In the genomic region with DNA sequence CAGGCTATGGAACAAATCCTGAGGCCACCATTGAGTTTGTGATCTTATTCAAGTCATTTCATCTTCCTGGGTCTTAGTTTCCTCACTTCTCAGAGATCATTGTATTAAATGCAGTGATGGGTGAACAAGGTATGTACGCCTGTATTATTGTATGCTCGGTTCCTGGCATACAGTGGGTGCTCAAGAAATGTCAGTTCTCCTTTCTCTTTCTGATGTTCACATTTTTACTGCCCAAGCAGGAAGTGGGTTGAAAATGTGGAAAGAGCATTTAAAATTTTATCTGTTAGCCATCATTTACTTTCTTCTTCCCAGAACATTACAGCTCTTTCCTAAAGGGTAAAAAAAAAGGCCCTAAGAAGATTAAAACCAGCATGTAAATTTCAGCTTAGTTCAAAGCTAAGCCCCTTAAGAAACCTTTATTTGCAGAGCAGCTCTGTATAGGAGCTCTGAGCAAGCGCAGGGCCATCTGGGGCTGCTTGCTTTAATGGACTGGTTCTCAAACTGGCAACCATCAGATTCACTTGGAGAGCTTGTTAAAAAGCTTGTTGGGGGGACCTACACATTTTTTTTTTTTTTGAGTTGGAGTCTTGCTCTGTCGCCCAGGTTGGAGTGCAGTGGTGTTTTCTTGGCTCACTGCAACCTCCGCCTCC, we compare ENCODE assay signal across 20 cellular contexts.
A peak's percentile ranks its signal among the peaks of the same experiment; 100 is the strongest.
DNase-seq lines count a peak whose midpoint lies in the region; ATAC-seq, FAIRE-seq and TF ChIP-seq lines count a peak whose summit lies in the region.
"Had no signal": no experiment of that assay in that cellular context is flagged by ENCODE, and none has a peak within 500 bp of the region (broad histone marks: within the 10 kb centered on the region; RNA-seq: fewer than 3 reads in every experiment).

No MANE protein-coding gene starts in this region.

- no peaks in the 10 kb centered on the region for H3K9me1 ChIP-seq in K562 (ENCODE audit: control insufficient read depth, insufficient read depth, low read length)

- no peaks in the 10 kb centered on the region for H3K79me2 ChIP-seq in K562 (ENCODE audit: control insufficient read depth, insufficient read depth, low read length)

- no peaks in the 10 kb centered on the region for H4K20me1 ChIP-seq in K562 (replicated peaks; ENCODE audit: control insufficient read depth, insufficient read depth, low read length)

- POLR2A ChIA-PET in K562 (lab: Yijun Ruan, JAX), result interaction anchor here (0.6 kb wide), 1 partner anchor 250 kb away, joined by 3 read pairs; no protein-coding TSS in a partner anchor

- H3K9ac ChIP-seq in K562 (ENCODE audit: insufficient read depth in 1 of 2, low read depth in 2 of 2, low read length in 2 of 2), result no peak overlapping the region

- H3K36me3 ChIP-seq in K562 (ENCODE audit: control insufficient read depth, insufficient read depth, low read length), result no peaks in the 10 kb centered on the region
- H3K36me3 ChIP-seq: prostate gland had no signal

- H3K4me3 Mint-ChIP-seq in chondrocyte (ENCODE audit: unreplicated experiment), result no peak overlapping the region
- H3K4me3 Mint-ChIP-seq: activated B cell treated with CpG ODN at 0.5 μM for 24 hours; effector memory CD8-positive, alpha-beta T cell; nephron had no signal

- WGBS in K562 (ENCODE audit: insufficient coverage, low coverage, missing lambda C conversion rate), result 66% methylated on average over 3 of the region's 5 CpGs

- H2AFZ ChIP-seq in K562 (ENCODE audit: low read depth, low read length), result peak overlapping the region; percentile 27; the same call in 1 of the 2 replicates

- peaks cover 7 to 21% of the 10 kb centered on the region in 2 experiments; a peak in 3 of 5 replicates for H3K4me1 ChIP-seq in K562 (replicated peaks in 1 of 2; ENCODE audit: control insufficient read depth in 2 of 2, insufficient read depth in 2 of 2, low read length in 2 of 2)
- H3K4me1 ChIP-seq: prostate gland had no signal

- in situ Hi-C loops in K562 (cut with MboI), result no loop called here

- ATAC-seq in GM21717 (IDR thresholded peaks at IDR 0.05; ENCODE audit: unreplicated experiment) (peak; percentile 45), K562 (no peak), GM19023 (IDR thresholded peaks at IDR 0.05; ENCODE audit: unreplicated experiment) (no peak), GM21390 (IDR thresholded peaks at IDR 0.05; ENCODE audit: unreplicated experiment) (no peak)
- ATAC-seq: effector memory CD8-positive, alpha-beta T cell had no signal

- BruUV-seq in K562 (replicated peaks; lab: Mats Ljungman, UMichigan), result no TSS peak

- no peaks in the 10 kb centered on the region for H3K9me3 ChIP-seq in K562 (replicated peaks; ENCODE audit: control insufficient read depth, insufficient read depth, low read depth, low read length)
- H3K9me3 ChIP-seq: prostate gland had no signal

- no peak overlapping the region for H3K27ac ChIP-seq in K562 (ENCODE audit: extremely low read depth, low read depth, low read length)
- H3K27ac ChIP-seq: prostate gland, skin epidermis had no signal

- H3K4me1 Mint-ChIP-seq in chondrocyte (ENCODE audit: low read depth), result peaks cover 21% of the 10 kb centered on the region

- CTCF ChIA-PET in K562 (lab: Yijun Ruan, JAX; ENCODE audit: low intra/inter-chr PET ratio), result no interaction called here

- intact Hi-C loops in K562 (cut with micrococcal nuclease), result no loop called here

- TF ChIP-seq CTCF in K562 (IDR thresholded peaks at IDR 0.05 in 2 of 3, conservative IDR thresholded peaks at IDR 0.05 in 1 of 3; ENCODE audit: insufficient read depth in 2 of 3, low read depth in 1 of 3, low read length in 3 of 3) (no peak), chondrocyte (IDR thresholded peaks at IDR 0.05) (no peak)

- TF ChIP-seq POLR2A in K562 (conservative IDR thresholded peaks at IDR 0.05), result no peak

- H3K4me2 ChIP-seq in K562 (ENCODE audit: insufficient read depth, low read length), result no peak overlapping the region

- no peak overlapping the region for H3K4me3 ChIP-seq in K562
- H3K4me3 ChIP-seq: prostate gland, skin epidermis had no signal

- TF ChIP-seq EP300 in K562 (IDR thresholded peaks at IDR 0.05; ENCODE audit: low read length), result no peak

- H3K27ac Mint-ChIP-seq in chondrocyte (ENCODE audit: unreplicated experiment), result no peak overlapping the region
- H3K27ac Mint-ChIP-seq: activated B cell treated with CpG ODN at 0.5 μM for 24 hours; effector memory CD8-positive, alpha-beta T cell; nephron had no signal

- no peaks in the 10 kb centered on the region for H3K27me3 ChIP-seq in K562 (ENCODE audit: control insufficient read depth in 2 of 2, insufficient read depth in 2 of 2, low read length in 2 of 2)

- FAIRE-seq in K562 (lab: Jason Lieb, UNC), result no peak
- FAIRE-seq: keratinocyte had no signal

- DNase-seq in CD1c-positive myeloid dendritic cell (ENCODE audit: extremely low spot score), result peak; percentile 18
- peak; percentile 55 for DNase-seq in NCI-H524 treated with DMSO at 0.1 percent for 48 hours (lab: John Stamatoyannopoulos, UW)
- no peak for DNase-seq in K562 (ENCODE audit: extremely low read depth in 1 of 4, low spot score in 3 of 4)
- no peak for DNase-seq in GM03348 (ENCODE audit: low spot score)
- no peak for DNase-seq in chondrocyte (ENCODE audit: low spot score)
- DNase-seq: activated B cell treated with CpG ODN at 0.5 μM for 24 hours; cerebellar nuclear complex; effector memory CD8-positive, alpha-beta T cell; HCEC 1CT; mammary epithelial cell; NCI-H2029 treated with DMSO at 0.1 percent for 48 hours; NCI-H69; stimulated activated CD4-positive, alpha-beta T cell treated with anti-CD3 and anti-CD28 coated beads, Interleukin-4, amount 100 ng/mL, for 24 hours had no signal

- no peaks in the 10 kb centered on the region for H3K27me3 Mint-ChIP-seq in chondrocyte (ENCODE audit: low read depth)
- H3K27me3 Mint-ChIP-seq: activated B cell treated with CpG ODN at 0.5 μM for 24 hours; effector memory CD8-positive, alpha-beta T cell had no signal

- H3K36me3 Mint-ChIP-seq in chondrocyte (ENCODE audit: low read depth), result no peaks in the 10 kb centered on the region

- TF ChIP-seq RAD21 in K562 (CRISPR knock-in tag; conservative IDR thresholded peaks at IDR 0.05 in 1 of 2, IDR thresholded peaks at IDR 0.05 in 1 of 2), result no peak

- H3K9me3 Mint-ChIP-seq in chondrocyte (ENCODE audit: low read depth), result no peaks in the 10 kb centered on the region
- H3K9me3 Mint-ChIP-seq: activated B cell treated with CpG ODN at 0.5 μM for 24 hours; effector memory CD8-positive, alpha-beta T cell; nephron had no signal

TF ChIP-seq in K562, 482 proteins besides CTCF, POLR2A, EP300 and RAD21 (continues in another document):
- no peak for TF ChIP-seq ZNF133 (CRISPR knock-in tag; IDR thresholded peaks at IDR 0.05)
- TF ChIP-seq CUX1 (CRISPR knock-in tag; IDR thresholded peaks at IDR 0.05), result no peak

Comparison
In these comparisons a context has a peak if more than half of its experiments do, and no peak if none do; other contexts are left out.
1. DNase-seq: peak in CD1c-positive myeloid dendritic cell (single experiment) and NCI-H524 treated with DMSO at 0.1 percent for 48 hours (single experiment); none in K562 (0 of 4), GM03348 (single experiment) and chondrocyte (single experiment).